1 cellular context compared by ENCODE assay signal in genomic region chr2:109517118-109517889, GRCh38.
TF ChIP-seq lines count a peak whose summit lies in the region.

No MANE protein-coding gene starts in this region.

TF ChIP-seq in HepG2, 621 proteins besides CTCF, POLR2A, EP300 and RAD21 (continued from another document and continues in another):
- no peak for TF ChIP-seq ZBTB37 (CRISPR knock-in tag; IDR thresholded peaks at IDR 0.05)
- TF ChIP-seq NFE2L2 (IDR thresholded peaks at IDR 0.05; ENCODE audit: low read length), result no peak
- no peak for TF ChIP-seq TCF7 (IDR thresholded peaks at IDR 0.05; ENCODE audit: low read depth)
- TF ChIP-seq CHD2 (IDR thresholded peaks at IDR 0.05; ENCODE audit: low read depth, low read length), result no peak
- 0 out of 2 replicates have a peak, but pooled peaks have one; percentile 6 for TF ChIP-seq ZNF747 (CRISPR knock-in tag; IDR thresholded peaks at IDR 0.05; ENCODE audit: borderline replicate concordance)
- peak; percentile 58; the same call in 1 of the 2 replicates for TF ChIP-seq HDAC1 (CRISPR knock-in tag; IDR thresholded peaks at IDR 0.05)
- peak; percentile 31; the same call in 1 of the 2 replicates for TF ChIP-seq ZNF552 (CRISPR knock-in tag; IDR thresholded peaks at IDR 0.05; ENCODE audit: borderline replicate concordance)
- TF ChIP-seq ZNF501 (CRISPR knock-in tag; IDR thresholded peaks at IDR 0.05), result peak; percentile 53; the same call in 1 of the 2 replicates
- TF ChIP-seq ZNF121 (CRISPR knock-in tag; IDR thresholded peaks at IDR 0.05), result 0 out of 2 replicates have a peak, but pooled peaks have one; percentile 31
- peak; percentile 47 for TF ChIP-seq GABPB1 (CRISPR knock-in tag; IDR thresholded peaks at IDR 0.05)
- TF ChIP-seq MED1 (CRISPR knock-in tag; IDR thresholded peaks at IDR 0.05), result peak; percentile 74
- peak; percentile 83; the same call in 1 of the 2 replicates for TF ChIP-seq KDM3A (CRISPR knock-in tag; IDR thresholded peaks at IDR 0.05; ENCODE audit: low read depth)
- TF ChIP-seq SETDB1 (CRISPR knock-in tag; IDR thresholded peaks at IDR 0.05; ENCODE audit: borderline replicate concordance), result peak; percentile 30; the same call in 1 of the 2 replicates
- TF ChIP-seq ZNF629 (CRISPR knock-in tag; conservative IDR thresholded peaks at IDR 0.05), result peak; percentile 57; the same call in 1 of the 2 replicates
- TF ChIP-seq NFAT5 (CRISPR knock-in tag; IDR thresholded peaks at IDR 0.05), result peak; percentile 61
- TF ChIP-seq ZHX2 (IDR thresholded peaks at IDR 0.05; ENCODE audit: low read depth), result no peak
- peak; percentile 88 for TF ChIP-seq ZHX2 (CRISPR knock-in tag; IDR thresholded peaks at IDR 0.05; ENCODE audit: borderline replicate concordance)
- peak; percentile 76; the same call in 1 of the 2 replicates for TF ChIP-seq ZSCAN30 (CRISPR knock-in tag; IDR thresholded peaks at IDR 0.05)
- no peak for TF ChIP-seq TIGD3 (CRISPR knock-in tag; IDR thresholded peaks at IDR 0.05; ENCODE audit: borderline replicate concordance)
- no peak for TF ChIP-seq MED8 (CRISPR knock-in tag; IDR thresholded peaks at IDR 0.05; ENCODE audit: insufficient replicate concordance)
- 0 out of 2 replicates have a peak, but pooled peaks have one; percentile 28 for TF ChIP-seq TAF1 (CRISPR knock-in tag; IDR thresholded peaks at IDR 0.05)
- TF ChIP-seq ZFP91 (CRISPR knock-in tag; IDR thresholded peaks at IDR 0.05; ENCODE audit: borderline replicate concordance), result peak; percentile 78
- TF ChIP-seq ZNF773 (CRISPR knock-in tag; IDR thresholded peaks at IDR 0.05; ENCODE audit: borderline replicate concordance), result 0 out of 2 replicates have a peak, but pooled peaks have one; percentile 28
- TF ChIP-seq ZNF350 (CRISPR knock-in tag; IDR thresholded peaks at IDR 0.05; ENCODE audit: borderline replicate concordance, low read depth), result 0 out of 2 replicates have a peak, but pooled peaks have one; percentile 22
- peak; percentile 93 for TF ChIP-seq NKX3-1 (CRISPR knock-in tag; IDR thresholded peaks at IDR 0.05)
- peak; percentile 69; the same call in 1 of the 2 replicates for TF ChIP-seq ZXDC (CRISPR knock-in tag; IDR thresholded peaks at IDR 0.05)
- TF ChIP-seq ZNF777 (CRISPR knock-in tag; IDR thresholded peaks at IDR 0.05), result peak; percentile 73
- TF ChIP-seq ZNF740 (CRISPR knock-in tag; IDR thresholded peaks at IDR 0.05), result peak; percentile 45; the same call in 1 of the 2 replicates
- peak; percentile 75; the same call in 1 of the 2 replicates for TF ChIP-seq TBX2 (CRISPR knock-in tag; IDR thresholded peaks at IDR 0.05; ENCODE audit: borderline replicate concordance)
- TF ChIP-seq NFKB2 (CRISPR knock-in tag; IDR thresholded peaks at IDR 0.05; ENCODE audit: borderline replicate concordance), result peak; percentile 91; the same call in 1 of the 2 replicates
- 0 out of 4 replicates have a peak, but pooled peaks of 1 of the 2 experiments have one; percentile 28 for TF ChIP-seq KLF16 (CRISPR knock-in tag; IDR thresholded peaks at IDR 0.05)
- TF ChIP-seq DPF2 (CRISPR knock-in tag; IDR thresholded peaks at IDR 0.05; ENCODE audit: borderline replicate concordance, low read depth), result 0 out of 2 replicates have a peak, but pooled peaks have one; percentile 18
- TF ChIP-seq RARG (CRISPR knock-in tag; IDR thresholded peaks at IDR 0.05; ENCODE audit: low read depth), result no peak
- TF ChIP-seq ZNF337 (CRISPR knock-in tag; IDR thresholded peaks at IDR 0.05; ENCODE audit: borderline replicate concordance, low read depth), result peak; percentile 63; the same call in 1 of the 2 replicates
- no peak for TF ChIP-seq ZBTB38 (CRISPR knock-in tag; IDR thresholded peaks at IDR 0.05)
- TF ChIP-seq MAFG (CRISPR knock-in tag; IDR thresholded peaks at IDR 0.05), result no peak
- TF ChIP-seq E2F2 (CRISPR knock-in tag; IDR thresholded peaks at IDR 0.05; ENCODE audit: borderline replicate concordance), result no peak
- 0 out of 2 replicates have a peak, but pooled peaks have one; percentile 20 for TF ChIP-seq NCOR1 (IDR thresholded peaks at IDR 0.05; ENCODE audit: borderline replicate concordance, low read length)
